In the genomic region with DNA sequence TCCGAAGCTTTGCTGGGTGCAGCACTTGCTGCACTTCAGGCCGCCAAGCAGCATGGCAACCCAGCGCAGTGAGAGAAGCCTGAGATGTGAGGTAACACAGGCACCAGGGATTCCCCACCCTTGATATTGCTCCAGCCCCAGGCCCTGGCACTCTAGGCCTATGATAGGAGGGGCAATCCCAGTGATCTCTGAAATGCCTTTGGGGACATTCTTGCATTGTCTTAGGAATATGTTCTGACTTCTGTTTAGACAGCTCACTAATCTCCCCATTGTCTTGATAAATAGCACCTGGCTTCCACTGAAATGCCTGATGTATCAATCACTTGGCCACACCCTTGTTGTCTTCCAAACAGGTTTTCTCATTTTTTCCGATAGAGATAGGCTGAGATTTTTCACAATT, we compare ENCODE assay signal across 23 cellular contexts.
DNase-seq lines count a peak whose midpoint lies in the region; ATAC-seq lines count a peak whose summit lies in the region.
"Had no signal": no experiment of that assay in that cellular context is flagged by ENCODE, and none has a peak within 500 bp of the region (broad histone marks: within the 10 kb centered on the region; RNA-seq: fewer than 3 reads in every experiment).

No MANE protein-coding gene starts in this region.

- peaks cover 8% of the 10 kb centered on the region; the same call in 1 of the 2 replicates for H3K4me1 ChIP-seq in HUES64 (ENCODE audit: insufficient read depth, low read length)

- H3K4me3 ChIP-seq in HUES64 (ENCODE audit: low read length) = no peak overlapping the region

- DNase-seq in ELF-1 (ENCODE audit: low read depth, low spot score) (peak; percentile 85), iPS-NIHi7 (ENCODE audit: extremely low spot score) (peak; percentile 29), hepatic stellate cell (ENCODE audit: low spot score) (no peak), NCI-H82 (lab: John Stamatoyannopoulos, UW) (no peak), SK-N-DZ (ENCODE audit: low spot score) (no peak), amygdala (lab: John Stamatoyannopoulos, UW) (no peak)
- DNase-seq: 8988T; AML-193; C1 segment of cervical spinal cord; Calu3; CD8-positive, alpha-beta T cell; DMS153; HFFc6; MV-4-11; NCI-H1105 treated with DMSO at 0.1 percent for 48 hours; NCI-H2081; NCI-H2171; NCI-H524 treated with DMSO at 0.1 percent for 48 hours; PC-3; Right ventricle myocardium superior had no signal

- peak overlapping the region; percentile 53; the same call in 1 of the 2 replicates for H3K27ac ChIP-seq in HUES64 (ENCODE audit: low read depth, low read length)
- H3K27ac ChIP-seq: KMS-11 had no signal

- H3K36me3 ChIP-seq in HUES64 (ENCODE audit: insufficient read depth, low read length) = no peaks in the 10 kb centered on the region

- WGBS in HUES64 = 88% methylated on average over 4 of the region's 4 CpGs

- ATAC-seq in esophagus mucosa = peak; percentile 90
- ATAC-seq: CD8-positive, alpha-beta T cell; PC-3 had no signal

- no peak overlapping the region for H3K9ac ChIP-seq in HUES64 (ENCODE audit: low read depth, low read length)
- H3K9ac ChIP-seq: KMS-11 had no signal

- H3K27me3 ChIP-seq in HUES64 (ENCODE audit: insufficient read depth, low read length) = no peaks in the 10 kb centered on the region

- H3K9me3 ChIP-seq in HUES64 (ENCODE audit: insufficient read depth, low read depth, low read length) = peaks cover 10% of the 10 kb centered on the region; the same call in 1 of the 2 replicates

Comparison
In these comparisons a context has a peak if more than half of its experiments do, and no peak if none do; other contexts are left out.
1. DNase-seq: peak in ELF-1 (single experiment) and iPS-NIHi7 (single experiment); none in hepatic stellate cell (single experiment), NCI-H82 (single experiment), SK-N-DZ (single experiment) and amygdala (0 of 56).